In genomic region chr10:33506838-33507661, GRCh38 we compare ENCODE assay signal across 9 cellular contexts.
DNase-seq lines count a peak whose midpoint lies in the region; ATAC-seq and TF ChIP-seq lines count a peak whose summit lies in the region.
"Had no signal": no experiment of that assay in that cellular context is flagged by ENCODE, and none has a peak within 500 bp of the region (broad histone marks: within the 10 kb centered on the region; RNA-seq: fewer than 3 reads in every experiment).

No MANE protein-coding gene starts in this region.

- no peak overlapping the region for H3K4me3 ChIP-seq in GM06990 (replicated peaks; ENCODE audit: low read depth, low read length)

- no peaks in the 10 kb centered on the region for H3K9me3 Mint-ChIP-seq in Calu3 (ENCODE audit: low read depth, unreplicated experiment)

- H3K4me1 Mint-ChIP-seq in Calu3 (ENCODE audit: low read depth, unreplicated experiment) = peaks cover 16% of the 10 kb centered on the region

- H3K36me3 ChIP-seq in GM06990 (ENCODE audit: control insufficient read depth, insufficient read depth, low read length) = no peaks in the 10 kb centered on the region

- peaks cover 7% of the 10 kb centered on the region for H3K36me3 Mint-ChIP-seq in Calu3 (ENCODE audit: insufficient read depth, unreplicated experiment)

- intact Hi-C loops in Calu3 (cut with micrococcal nuclease; ENCODE audit: unreplicated experiment) = loop anchor here (10.0 kb wide), 1 partner anchor 172 kb away; the partner anchor contains the start of gene NRP1

- no TSS peak for BruUV-seq in Calu3 (replicated peaks; lab: Mats Ljungman, UMichigan)

- no peaks in the 10 kb centered on the region for H3K27me3 ChIP-seq in GM06990 (replicated peaks; ENCODE audit: control insufficient read depth, insufficient read depth, low read length)

- no peak overlapping the region for H3K4me3 Mint-ChIP-seq in Calu3 (ENCODE audit: low read depth, unreplicated experiment)

- peak overlapping the region; percentile 53 for H3K27ac ChIP-seq in epithelial cell of prostate

- no peak for TF ChIP-seq CTCF in GM06990 (IDR thresholded peaks at IDR 0.05; ENCODE audit: insufficient read depth, low read length, poor library complexity, severe bottlenecking)
- no peak for TF ChIP-seq CTCF in Calu3 (IDR thresholded peaks at IDR 0.05; ENCODE audit: unreplicated experiment)

- CTCF ChIA-PET in Calu3 (lab: Charles Lee) = no interaction called here

- peak; percentile 72 for ATAC-seq in GM21367 (IDR thresholded peaks at IDR 0.05; ENCODE audit: unreplicated experiment)
- peak; percentile 82 for ATAC-seq in HG03354 (IDR thresholded peaks at IDR 0.05; ENCODE audit: poor library complexity, severe bottlenecking, unreplicated experiment)
- ATAC-seq: Panc1 had no signal

- DNase-seq in GM06990 (ENCODE audit: extremely low read depth, insufficient read length) (peak; percentile 35), epithelial cell of prostate (ENCODE audit: low read depth, low spot score) (peak; percentile 68), Calu3 (no peak), AG08396 (ENCODE audit: low spot score) (no peak), dedifferentiated amniotic fluid mesenchymal stem cell (ENCODE audit: extremely low spot score) (no peak)
- DNase-seq in activated CD8-positive, alpha-beta memory T cell treated with anti-CD3 and anti-CD28 coated beads, Interleukin-2, amount 50 U/mL, for 4 hours = no peak

- no peaks in the 10 kb centered on the region for H3K27me3 Mint-ChIP-seq in Calu3 (ENCODE audit: unreplicated experiment)

- no peak overlapping the region for H3K27ac Mint-ChIP-seq in Calu3 (ENCODE audit: unreplicated experiment)

Comparison
In these comparisons a context has a peak if more than half of its experiments do, and no peak if none do; other contexts are left out.
1. DNase-seq: peak in GM06990 (single experiment) and epithelial cell of prostate (single experiment); none in Calu3 (single experiment), AG08396 (single experiment), activated CD8-positive, alpha-beta memory T cell treated with anti-CD3 and anti-CD28 coated beads, Interleukin-2, amount 50 U/mL, for 4 hours (single experiment) and dedifferentiated amniotic fluid mesenchymal stem cell (single experiment).